In genomic region chr19:52170863-52171320, GRCh38 we compare ENCODE assay signal across 8 cellular contexts. TPM values are rescaled to one million over a fixed set of nuclear protein-coding genes. Genes with fewer than 3 reads are reported as not detected.
DNase-seq lines count a peak whose midpoint lies in the region; ATAC-seq and TF ChIP-seq lines count a peak whose summit lies in the region.

No MANE protein-coding gene starts in this region.

- peaks cover 34% of the 10 kb centered on the region for H3K36me3 Mint-ChIP-seq in CD4-positive, CD25-positive, alpha-beta regulatory T cell
- peaks cover 34% of the 10 kb centered on the region for H3K36me3 Mint-ChIP-seq in effector memory CD8-positive, alpha-beta T cell (ENCODE audit: insufficient read depth)
- H3K36me3 Mint-ChIP-seq in mesothelial cell of epicardium, result peaks cover 18% of the 10 kb centered on the region

- POLR2A ChIA-PET in RWPE1 (lab: Yijun Ruan, JAX; ENCODE audit: low non-redundant PET), result no interaction called here

- no peak for DNase-seq in CD4-positive, CD25-positive, alpha-beta regulatory T cell
- peak; percentile 4 for DNase-seq in RWPE1 (ENCODE audit: low spot score)
- DNase-seq in effector memory CD8-positive, alpha-beta T cell, result no peak
- peak in 1 of 2 experiments; percentile 54 for DNase-seq in mesothelial cell of epicardium (ENCODE audit: low spot score in 2 of 2, unreplicated experiment in 2 of 2)
- DNase-seq in KG1 (lab: John Stamatoyannopoulos, UW), result no peak
- DNase-seq in NCI-H2171 (lab: John Stamatoyannopoulos, UW), result no peak

- CTCF ChIA-PET in RWPE1 (lab: Yijun Ruan, JAX), result no interaction called here

- H3K4me3 Mint-ChIP-seq in CD4-positive, CD25-positive, alpha-beta regulatory T cell, result peak overlapping the region; percentile 91 to 96 (median 94)
- H3K4me3 Mint-ChIP-seq in effector memory CD8-positive, alpha-beta T cell, result peak overlapping the region; percentile 91 to 100
- H3K4me3 Mint-ChIP-seq in mesothelial cell of epicardium, result peak overlapping the region; percentile 92

- H3K27ac Mint-ChIP-seq in CD4-positive, CD25-positive, alpha-beta regulatory T cell, result peak overlapping the region; percentile 95 to 98 (median 97)
- peak overlapping the region; percentile 95 to 96 for H3K27ac Mint-ChIP-seq in effector memory CD8-positive, alpha-beta T cell
- peak overlapping the region; percentile 97 for H3K27ac Mint-ChIP-seq in mesothelial cell of epicardium

- H3K27me3 ChIP-seq in CD4-positive, CD25-positive, alpha-beta regulatory T cell (ENCODE audit: control insufficient read depth, insufficient read depth, low read length), result no peaks in the 10 kb centered on the region

- H3K4me3 ChIP-seq in CD4-positive, CD25-positive, alpha-beta regulatory T cell (ENCODE audit: low read depth, low read length), result peak overlapping the region; percentile 97
- peak overlapping the region; percentile 81 for H3K4me3 ChIP-seq in urinary bladder (ENCODE audit: low read depth, low read length)

- WGBS in urinary bladder, result under 1% methylated on average over 22 of the region's 22 CpGs

- H3K27ac ChIP-seq in CD4-positive, CD25-positive, alpha-beta regulatory T cell (ENCODE audit: insufficient read depth, low read length, poor library complexity, severe bottlenecking), result peak overlapping the region; percentile 88
- H3K27ac ChIP-seq in RWPE1 (peak overlapping the region; percentile 83), urinary bladder (ENCODE audit: low read depth) (peak overlapping the region; percentile 82)

- peaks cover 33% of the 10 kb centered on the region for H3K36me3 ChIP-seq in CD4-positive, CD25-positive, alpha-beta regulatory T cell (ENCODE audit: control insufficient read depth, insufficient read depth, low read length)
- no peaks in the 10 kb centered on the region for H3K36me3 ChIP-seq in urinary bladder (ENCODE audit: insufficient read depth)

- peaks cover 0 to 16% (median 4%) of the 10 kb centered on the region in 7 donors for H3K9me3 Mint-ChIP-seq in CD4-positive, CD25-positive, alpha-beta regulatory T cell
- no peaks in the 10 kb centered on the region for H3K9me3 Mint-ChIP-seq in effector memory CD8-positive, alpha-beta T cell
- H3K9me3 Mint-ChIP-seq in mesothelial cell of epicardium, result peaks cover 3% of the 10 kb centered on the region

- TF ChIP-seq CTCF in RWPE1 (conservative IDR thresholded peaks at IDR 0.05; ENCODE audit: low read depth) (no peak), mesothelial cell of epicardium (IDR thresholded peaks at IDR 0.05; ENCODE audit: unreplicated experiment) (no peak)

- peaks cover 5 to 9% of the 10 kb centered on the region in 2 experiments for H3K9me3 ChIP-seq in CD4-positive, CD25-positive, alpha-beta regulatory T cell (ENCODE audit: control insufficient read depth in 2 of 2, low read length in 2 of 2)

- H3K27me3 Mint-ChIP-seq in CD4-positive, CD25-positive, alpha-beta regulatory T cell, result no peaks in the 10 kb centered on the region
- H3K27me3 Mint-ChIP-seq in effector memory CD8-positive, alpha-beta T cell, result no peaks in the 10 kb centered on the region
- H3K27me3 Mint-ChIP-seq in mesothelial cell of epicardium (ENCODE audit: low read depth), result no peaks in the 10 kb centered on the region

- peaks cover 12 to 45% (median 23%) of the 10 kb centered on the region in 4 donors for H3K4me1 Mint-ChIP-seq in CD4-positive, CD25-positive, alpha-beta regulatory T cell
- H3K4me1 Mint-ChIP-seq in effector memory CD8-positive, alpha-beta T cell (ENCODE audit: low read depth in 2 of 2), result peaks cover 17 to 27% of the 10 kb centered on the region in 2 donors
- H3K4me1 Mint-ChIP-seq in mesothelial cell of epicardium, result peaks cover 15% of the 10 kb centered on the region

- peaks cover 20% of the 10 kb centered on the region for H3K4me1 ChIP-seq in CD4-positive, CD25-positive, alpha-beta regulatory T cell (ENCODE audit: control insufficient read depth, insufficient read depth, low read length, poor library complexity, severe bottlenecking)
- no peaks in the 10 kb centered on the region for H3K4me1 ChIP-seq in urinary bladder (ENCODE audit: insufficient read depth)

- peak; percentile 3 to 4 for ATAC-seq in CD4-positive, CD25-positive, alpha-beta regulatory T cell (ENCODE audit: low read depth in 2 of 2)
- peak; percentile 20 for ATAC-seq in GM21619 (IDR thresholded peaks at IDR 0.05; ENCODE audit: unreplicated experiment)
- ATAC-seq in effector memory CD8-positive, alpha-beta T cell (replicated peaks), result peak; percentile 17

RNA-seq across cellular contexts. Expression of gene ZNF836, which starts 0.5 kb away (rescaled TPM):
- 22.4 TPM for total RNA-seq in CD4-positive, CD25-positive, alpha-beta regulatory T cell
- polyA plus RNA-seq in CD4-positive, CD25-positive, alpha-beta regulatory T cell, result 10 to 100 TPM in 1 of 4 donors, 1 to 10 TPM in 3; 3.0 to 10.2 (median 8.3) TPM
- total RNA-seq in mesothelial cell of epicardium, result 17.4 to 21.2 TPM (median 19.1 TPM) in 3 replicates
- 27.8 TPM for total RNA-seq in urinary bladder
- 6.7 TPM for polyA plus RNA-seq in urinary bladder

RNA-seq across cellular contexts. Expression of gene PPP2R1A, which starts 19.0 kb away (rescaled TPM):
- total RNA-seq in CD4-positive, CD25-positive, alpha-beta regulatory T cell, result 180 TPM
- 100 to 1,000 TPM; 170 to 212 (median 180) TPM for polyA plus RNA-seq in CD4-positive, CD25-positive, alpha-beta regulatory T cell
- total RNA-seq in mesothelial cell of epicardium (308 to 331 TPM (median 314 TPM) in 3 replicates), urinary bladder (93.6 TPM)
- polyA plus RNA-seq in urinary bladder, result 182 TPM

RNA-seq across cellular contexts. Expression of gene ZNF616, which starts 31.2 kb away (rescaled TPM):
- 2.8 TPM for total RNA-seq in CD4-positive, CD25-positive, alpha-beta regulatory T cell
- 1 to 10 TPM; 2.4 to 8.2 (median 4.1) TPM for polyA plus RNA-seq in CD4-positive, CD25-positive, alpha-beta regulatory T cell
- total RNA-seq in mesothelial cell of epicardium (19.1 to 21.7 TPM (median 19.8 TPM) in 3 replicates), urinary bladder (26.1 TPM)
- polyA plus RNA-seq in urinary bladder, result 4.9 TPM
